Comparison of ENCODE assay signal across 1 cellular context in the genomic region with DNA sequence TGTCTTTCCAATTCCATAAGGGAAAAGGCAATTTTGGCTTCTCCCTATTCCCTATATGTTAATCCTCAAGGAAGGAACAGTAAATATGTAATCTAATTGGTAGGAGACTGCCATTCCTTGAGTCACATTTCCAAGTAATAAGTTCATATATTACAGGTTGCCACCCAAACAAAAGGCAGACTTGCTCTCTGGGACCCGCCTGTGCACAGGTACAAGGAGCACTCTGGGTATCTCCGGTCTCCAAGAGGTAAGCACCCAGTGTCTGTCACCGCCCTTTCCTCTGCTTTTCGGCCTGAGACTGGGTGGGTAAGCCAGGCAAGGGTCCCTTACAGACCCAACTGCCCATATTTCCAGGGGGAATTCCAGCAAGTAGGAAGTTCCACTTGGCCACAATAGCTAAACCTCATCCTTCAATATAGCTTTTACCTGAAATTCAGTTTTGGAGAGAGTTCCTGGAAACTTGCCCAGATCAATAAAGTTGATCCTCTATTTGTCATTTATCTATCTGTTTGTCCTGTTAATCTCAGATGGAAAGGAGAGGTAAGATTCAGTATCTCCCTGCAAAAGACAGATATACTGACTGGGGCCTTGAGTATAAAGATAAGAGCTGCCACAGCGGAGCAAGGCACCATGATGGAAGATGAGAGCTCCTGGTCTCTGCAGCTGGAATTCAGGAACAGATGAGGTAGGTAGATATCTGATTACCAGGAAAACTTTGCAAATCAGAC.
TF ChIP-seq lines count a peak whose summit lies in the region.

No MANE protein-coding gene starts in this region.

TF ChIP-seq in HEK293T, 16 proteins besides CTCF, POLR2A, EP300 and RAD21:
- TF ChIP-seq ARNT (IDR thresholded peaks at IDR 0.05) (no peak), NFRKB (IDR thresholded peaks at IDR 0.05) (no peak), BHLHE40 (IDR thresholded peaks at IDR 0.05; ENCODE audit: borderline replicate concordance) (no peak), FOXK2 (IDR thresholded peaks at IDR 0.05) (no peak), FOXA1 (IDR thresholded peaks at IDR 0.05) (no peak), HDGF (IDR thresholded peaks at IDR 0.05; ENCODE audit: borderline replicate concordance) (no peak)
